1 cellular context compared by ENCODE assay signal in the genomic region with DNA sequence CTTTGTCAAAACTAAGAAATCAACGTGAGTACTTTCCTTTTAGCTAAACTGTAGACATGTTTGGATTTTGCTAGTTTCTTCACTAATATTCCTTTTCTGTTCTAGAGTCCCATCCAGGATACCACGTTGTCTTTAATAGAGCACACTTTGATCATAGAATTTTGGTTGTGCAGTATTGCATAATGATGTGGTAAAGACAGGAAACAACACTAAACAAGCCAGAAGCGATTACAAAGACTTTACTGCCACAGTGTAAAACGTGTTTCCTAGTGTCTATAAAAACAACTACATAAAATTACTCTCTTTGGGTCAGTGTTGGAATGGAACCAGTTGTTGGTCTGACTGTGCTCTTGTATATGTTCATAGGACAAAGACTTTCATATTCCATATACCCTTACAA.
TF ChIP-seq lines count a peak whose summit lies in the region.

No MANE protein-coding gene starts in this region.

TF ChIP-seq in K562, 482 proteins besides CTCF, POLR2A, EP300 and RAD21:
- TF ChIP-seq CEBPB (tag; IDR thresholded peaks at IDR 0.05) (0 out of 2 replicates have a peak, but pooled peaks have one; percentile 6), ATF3 (IDR thresholded peaks at IDR 0.05) (no peak), ATF3 (CRISPR knock-in tag; conservative IDR thresholded peaks at IDR 0.05) (no peak)
